Comparison of ENCODE assay signal across 8 cellular contexts in genomic region chr1:109425391-109425790, GRCh38. TPM values are rescaled to one million over a fixed set of nuclear protein-coding genes. Genes with fewer than 3 reads are reported as not detected.
DNase-seq lines count a peak whose midpoint lies in the region; ATAC-seq and TF ChIP-seq lines count a peak whose summit lies in the region.

No MANE protein-coding gene starts in this region.

- no peaks in the 10 kb centered on the region for H3K27me3 Mint-ChIP-seq in activated T-cell treated with anti-CD3 and anti-CD28 coated beads, Interleukin-2, amount 50 U/mL, for 72 hours (ENCODE audit: low read depth)

- H3K4me3 Mint-ChIP-seq in activated T-cell treated with anti-CD3 and anti-CD28 coated beads, Interleukin-2, amount 50 U/mL, for 72 hours, result peak overlapping the region; percentile 90 to 98

- H3K9me3 ChIP-seq in RWPE2 (ENCODE audit: severe bottlenecking) (no peaks in the 10 kb centered on the region), osteoblast (ENCODE audit: low read depth, low read length) (no peaks in the 10 kb centered on the region)

- H3K4me3 ChIP-seq in RWPE2 (ENCODE audit: severe bottlenecking), result peak overlapping the region; percentile 87
- peak overlapping the region; percentile 81 for H3K4me3 ChIP-seq in osteoblast (ENCODE audit: insufficient read depth, low read length)

- CTCF ChIA-PET in HEK293T (lab: Yijun Ruan, JAX), result interaction anchor here (0.5 to 2.1 kb wide), 6 partner anchors 26 to 313 kb away, joined by 3 to 10 read pairs (median 4); partner anchors contain the start of genes CYB561D1 and SORT1

- H3K4me1 Mint-ChIP-seq in activated T-cell treated with anti-CD3 and anti-CD28 coated beads, Interleukin-2, amount 50 U/mL, for 72 hours (ENCODE audit: low read depth), result peaks cover 43% of the 10 kb centered on the region

- POLR2A ChIA-PET in HEK293T (lab: Yijun Ruan, JAX), result interaction anchor here (0.6 to 2.5 kb wide), 18 partner anchors 8 to 325 kb away, joined by 3 to 17 read pairs (median 4); partner anchors contain the start of genes ATXN7L2, CYB561D1, PSRC1 and SORT1

- H3K36me3 Mint-ChIP-seq in activated T-cell treated with anti-CD3 and anti-CD28 coated beads, Interleukin-2, amount 50 U/mL, for 72 hours (ENCODE audit: insufficient read depth in 2 of 2), result peaks cover 11 to 31% of the 10 kb centered on the region in 2 donors

- H3K36me3 ChIP-seq in RWPE2 (ENCODE audit: low read depth), result peaks cover 34% of the 10 kb centered on the region
- H3K36me3 ChIP-seq in osteoblast (ENCODE audit: insufficient read depth, low read length), result peaks cover 14% of the 10 kb centered on the region

- peak in 1 of 2 donors; percentile 10 for DNase-seq in activated T-cell treated with anti-CD3 and anti-CD28 coated beads, Interleukin-2, amount 50 U/mL, for 72 hours
- no peak for DNase-seq in activated T-cell treated with anti-CD3 and anti-CD28 coated beads, Interleukin-2, amount 50 U/mL, for 1 hour
- DNase-seq in RWPE2 (ENCODE audit: low spot score) (no peak), epithelial cell of prostate (ENCODE audit: low read depth, low spot score) (no peak), osteoblast (ENCODE audit: insufficient read length, low spot score, missing footprints) (peak; percentile 62), substantia nigra (lab: John Stamatoyannopoulos, UW) (no peak), HEK293T (ENCODE audit: extremely low spot score) (no peak)

- ATAC-seq in activated T-cell treated with anti-CD3 and anti-CD28 coated beads, Interleukin-2, amount 50 U/mL, for 72 hours (replicated peaks in 1 of 2), result peak; percentile 32 to 41
- ATAC-seq in RWPE2 (ENCODE audit: low read depth) (no peak), HG03571 (IDR thresholded peaks at IDR 0.05; ENCODE audit: unreplicated experiment) (no peak)

- TF ChIP-seq CTCF in RWPE2 (IDR thresholded peaks at IDR 0.05; ENCODE audit: poor library complexity, severe bottlenecking), result no peak
- TF ChIP-seq CTCF in osteoblast (IDR thresholded peaks at IDR 0.05; ENCODE audit: extremely low read depth, low read depth, low read length), result no peak

- no peak overlapping the region for H2AFZ ChIP-seq in osteoblast (ENCODE audit: low read length)

- H3K27ac ChIP-seq in RWPE2 (ENCODE audit: poor library complexity, severe bottlenecking), result peak overlapping the region; percentile 91
- peak overlapping the region; percentile 88 for H3K27ac ChIP-seq in epithelial cell of prostate
- peak overlapping the region; percentile 88 for H3K27ac ChIP-seq in osteoblast (ENCODE audit: low read depth, low read length)
- no peak overlapping the region for H3K27ac ChIP-seq in substantia nigra (ENCODE audit: low read depth, low read length, poor library complexity, severe bottlenecking)

- peaks cover 65% of the 10 kb centered on the region for H3K79me2 ChIP-seq in osteoblast (ENCODE audit: insufficient read depth, low read length)

- H3K4me1 ChIP-seq in RWPE2 (ENCODE audit: insufficient read depth, poor library complexity, severe bottlenecking) (peaks cover 22% of the 10 kb centered on the region), osteoblast (ENCODE audit: insufficient read depth, low read length) (peaks cover 25% of the 10 kb centered on the region)

- no peaks in the 10 kb centered on the region for H3K9me3 Mint-ChIP-seq in activated T-cell treated with anti-CD3 and anti-CD28 coated beads, Interleukin-2, amount 50 U/mL, for 72 hours

- H3K4me2 ChIP-seq in osteoblast (ENCODE audit: insufficient read depth, low read length), result peak overlapping the region; percentile 95

- peaks cover 16% of the 10 kb centered on the region for H4K20me1 ChIP-seq in osteoblast (ENCODE audit: insufficient read depth, low read length)

- H3K27me3 ChIP-seq in RWPE2 (ENCODE audit: insufficient read depth, poor library complexity, severe bottlenecking), result no peaks in the 10 kb centered on the region
- H3K27me3 ChIP-seq in osteoblast (ENCODE audit: insufficient read depth, low read length), result no peaks in the 10 kb centered on the region

- H3K27ac Mint-ChIP-seq in activated T-cell treated with anti-CD3 and anti-CD28 coated beads, Interleukin-2, amount 50 U/mL, for 72 hours, result peak overlapping the region; percentile 96

TF ChIP-seq in HEK293T, 16 proteins besides CTCF, POLR2A, EP300 and RAD21:
- TF ChIP-seq TARDBP (IDR thresholded peaks at IDR 0.05) (no peak), L3MBTL2 (conservative IDR thresholded peaks at IDR 0.05) (no peak), FOXM1 (IDR thresholded peaks at IDR 0.05; ENCODE audit: borderline replicate concordance) (no peak), SUZ12 (IDR thresholded peaks at IDR 0.05) (no peak), ARNT (IDR thresholded peaks at IDR 0.05) (no peak), ELF4 (IDR thresholded peaks at IDR 0.05) (no peak), FOXK2 (IDR thresholded peaks at IDR 0.05) (no peak), SP1 (IDR thresholded peaks at IDR 0.05) (no peak), HDGF (IDR thresholded peaks at IDR 0.05; ENCODE audit: borderline replicate concordance) (no peak), BHLHE40 (IDR thresholded peaks at IDR 0.05; ENCODE audit: borderline replicate concordance) (no peak)

RNA-seq across cellular contexts. Expression of gene PSMA5, which starts 0.9 kb away (rescaled TPM):
- 100 to 1,000 TPM; 169 to 179 TPM for total RNA-seq in activated T-cell treated with anti-CD3 and anti-CD28 coated beads, Interleukin-2, amount 50 U/mL, for 72 hours
- 41.5 and 45.6 TPM in 2 replicates for total RNA-seq in osteoblast

RNA-seq across cellular contexts. Expression of gene SORT1, which starts 27.7 kb away (rescaled TPM):
- total RNA-seq in activated T-cell treated with anti-CD3 and anti-CD28 coated beads, Interleukin-2, amount 50 U/mL, for 72 hours, result 1 to 10 TPM; 1.4 to 4.8 TPM
- total RNA-seq in osteoblast, result 45.1 and 48.5 TPM in 2 replicates

RNA-seq across cellular contexts. Expression of gene SYPL2, which starts 41.0 kb away (rescaled TPM):
- under 1 TPM; 0.10 to 0.37 TPM for total RNA-seq in activated T-cell treated with anti-CD3 and anti-CD28 coated beads, Interleukin-2, amount 50 U/mL, for 72 hours
- 0.88 and 1.8 TPM in 2 replicates for total RNA-seq in osteoblast

RNA-seq across cellular contexts. Expression of gene ATXN7L2, which starts 58.3 kb away (rescaled TPM):
- 10 to 100 TPM; 11.9 to 13.3 TPM for total RNA-seq in activated T-cell treated with anti-CD3 and anti-CD28 coated beads, Interleukin-2, amount 50 U/mL, for 72 hours
- total RNA-seq in osteoblast, result 1.8 and 3.5 TPM in 2 replicates

Comparison
In these comparisons a context has a peak if more than half of its experiments do, and no peak if none do; other contexts are left out.
1. ATAC-seq: peak in activated T-cell treated with anti-CD3 and anti-CD28 coated beads, Interleukin-2, amount 50 U/mL, for 72 hours (2 of 2); none in RWPE2 (single experiment) and HG03571 (single experiment).